ENCODE assay signal across 9 cellular contexts in the genomic region with DNA sequence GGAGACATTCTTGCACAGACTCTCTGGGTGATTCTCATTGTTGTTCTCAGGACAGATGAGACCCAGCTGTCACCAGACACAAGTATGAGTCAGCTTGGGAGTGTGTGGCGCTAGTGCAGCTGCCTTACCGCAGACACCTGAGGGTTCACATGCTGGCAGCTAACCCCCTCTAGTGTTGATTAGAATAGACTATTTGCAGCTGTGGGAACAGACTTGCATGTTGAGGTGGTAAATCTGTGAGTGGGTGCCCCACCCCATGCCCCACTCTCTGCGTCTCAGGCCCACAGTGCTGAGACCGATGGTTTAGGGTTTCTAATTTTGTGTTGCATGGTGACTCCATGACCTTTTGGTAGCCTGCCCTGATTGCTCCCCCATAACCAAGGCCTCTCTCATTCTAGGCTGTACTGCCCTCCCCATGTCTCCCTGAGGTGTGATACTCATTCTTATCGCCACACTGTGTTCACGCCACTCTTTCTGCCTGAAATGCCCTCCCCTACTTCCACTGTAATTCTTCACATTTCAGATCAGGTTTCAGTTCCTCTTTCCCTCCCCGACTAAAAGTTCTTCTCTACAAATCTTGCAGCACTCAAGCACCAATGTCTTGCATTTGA.
DNase-seq lines count a peak whose midpoint lies in the region; ATAC-seq and TF ChIP-seq lines count a peak whose summit lies in the region.
"Had no signal": no experiment of that assay in that cellular context is flagged by ENCODE, and none has a peak within 500 bp of the region (broad histone marks: within the 10 kb centered on the region; RNA-seq: fewer than 3 reads in every experiment).

No MANE protein-coding gene starts in this region.

- H3K9me3 ChIP-seq in BLaER1 treated with 17β-estradiol and CSF1 and Interleukin-3, amounts not matched to agents 10 nM and 100 nM (replicated peaks in 1 of 11) = no peaks in the 10 kb centered on the region
- H3K9me3 ChIP-seq: heart right ventricle had no signal

- H3K36me3 Mint-ChIP-seq in neural crest cell (ENCODE audit: low read depth) = no peaks in the 10 kb centered on the region

- H3K27me3 Mint-ChIP-seq in neural crest cell (ENCODE audit: low read depth) = peaks cover 4% of the 10 kb centered on the region

- in situ Hi-C loops in astrocyte of the spinal cord (cut with HindIII; ENCODE audit: low sequenced_read_pairs) = no loop called here

- peak; percentile 44 for TF ChIP-seq CTCF in astrocyte of the spinal cord (IDR thresholded peaks at IDR 0.05; ENCODE audit: low read depth, low read length)
- peak; percentile 58 for TF ChIP-seq CTCF in neural crest cell (conservative IDR thresholded peaks at IDR 0.05)

- H4K20me1 ChIP-seq in BLaER1 treated with 17β-estradiol and CSF1 and Interleukin-3, amounts not matched to agents 10 nM and 100 nM = no peaks in the 10 kb centered on the region; a peak in 1 of 22 replicates

- H3K4me1 ChIP-seq in BLaER1 treated with 17β-estradiol and CSF1 and Interleukin-3, amounts not matched to agents 10 nM and 100 nM = peaks cover 11 to 24% (median 17%) of the 10 kb centered on the region in 10 experiments; a peak in 19 of 20 replicates
- H3K4me1 ChIP-seq: heart right ventricle had no signal

- TF ChIP-seq POLR2A in erythroblast (IDR thresholded peaks at IDR 0.05; ENCODE audit: low read length) = no peak

- H3K4me3 Mint-ChIP-seq in neural crest cell = no peak overlapping the region

- no peaks in the 10 kb centered on the region for H3K36me3 ChIP-seq in BLaER1 treated with 17β-estradiol and CSF1 and Interleukin-3, amounts not matched to agents 10 nM and 100 nM
- H3K36me3 ChIP-seq: heart right ventricle had no signal

- no peaks in the 10 kb centered on the region for H3K27me3 ChIP-seq in BLaER1 treated with 17β-estradiol and CSF1 and Interleukin-3, amounts not matched to agents 10 nM and 100 nM

- H3K27ac Mint-ChIP-seq in neural crest cell (ENCODE audit: unreplicated experiment) = no peak overlapping the region

- H3K4me3 ChIP-seq in BLaER1 treated with 17β-estradiol and CSF1 and Interleukin-3, amounts not matched to agents 10 nM and 100 nM = no peak overlapping the region
- no peak overlapping the region for H3K4me3 ChIP-seq in astrocyte of the spinal cord (ENCODE audit: low read depth, low read length)
- H3K4me3 ChIP-seq: heart right ventricle had no signal

- peak; percentile 92 for ATAC-seq in GM18873 (IDR thresholded peaks at IDR 0.05; ENCODE audit: low FRiP score, unreplicated experiment)
- peak; percentile 95 for ATAC-seq in HG02973 (IDR thresholded peaks at IDR 0.05; ENCODE audit: unreplicated experiment)

- H3K4me1 Mint-ChIP-seq in neural crest cell = no peaks in the 10 kb centered on the region

- peak overlapping the region; percentile 19 to 75 (median 44) for H3K4me2 ChIP-seq in BLaER1 treated with 17β-estradiol and CSF1 and Interleukin-3, amounts not matched to agents 10 nM and 100 nM

- H3K9ac ChIP-seq in BLaER1 treated with 17β-estradiol and CSF1 and Interleukin-3, amounts not matched to agents 10 nM and 100 nM = no peak overlapping the region

- peak; percentile 9 to 34 for DNase-seq in NCI-H187 (lab: John Stamatoyannopoulos, UW)
- peak; percentile 29 for DNase-seq in astrocyte of the spinal cord (ENCODE audit: low read depth, low spot score)
- no peak for DNase-seq in neural crest cell (ENCODE audit: low read depth, low spot score)
- no peak for DNase-seq in erythroblast (lab: John Stamatoyannopoulos, UW)
- DNase-seq in stimulated activated CD4-positive, alpha-beta T cell treated with anti-CD3 and anti-CD28 coated beads, Interleukin-4, amount 100 ng/mL, for 24 hours = no peak
- DNase-seq: heart right ventricle had no signal

- peak overlapping the region in 2 of 11 experiments; percentile 13 to 45; a peak in 3 of 22 replicates for H3K27ac ChIP-seq in BLaER1 treated with 17β-estradiol and CSF1 and Interleukin-3, amounts not matched to agents 10 nM and 100 nM
- H3K27ac ChIP-seq: heart right ventricle had no signal

- no peaks in the 10 kb centered on the region for H3K9me3 Mint-ChIP-seq in neural crest cell

Comparison
In these comparisons a context has a peak if more than half of its experiments do, and no peak if none do; other contexts are left out.
1. DNase-seq: peak in NCI-H187 (2 of 2) and astrocyte of the spinal cord (single experiment); none in neural crest cell (single experiment), erythroblast (0 of 2) and stimulated activated CD4-positive, alpha-beta T cell treated with anti-CD3 and anti-CD28 coated beads, Interleukin-4, amount 100 ng/mL, for 24 hours (single experiment).